9 cellular contexts compared by ENCODE assay signal in the genomic region with DNA sequence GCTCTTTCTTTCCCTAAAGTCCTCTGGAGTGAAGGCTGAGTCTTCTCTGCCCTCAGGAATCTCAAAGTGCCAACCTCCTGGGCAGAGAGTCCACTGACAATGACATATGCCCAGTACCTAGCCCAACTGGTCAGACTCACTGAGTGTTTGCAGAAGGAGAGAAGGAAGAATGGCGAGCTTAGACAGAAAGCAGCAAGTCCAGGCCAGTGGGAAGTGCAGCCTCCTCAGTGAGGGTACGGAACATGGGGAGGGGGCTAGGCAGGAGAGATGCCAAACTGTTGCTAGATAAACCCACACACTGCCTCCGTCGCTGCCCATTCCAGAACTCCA. TPM values are rescaled to one million over a fixed set of nuclear protein-coding genes. Genes with fewer than 3 reads are reported as not detected.
DNase-seq lines count a peak whose midpoint lies in the region; ATAC-seq and TF ChIP-seq lines count a peak whose summit lies in the region.
"Had no signal": no experiment of that assay in that cellular context is flagged by ENCODE, and none has a peak within 500 bp of the region (broad histone marks: within the 10 kb centered on the region; RNA-seq: fewer than 3 reads in every experiment).

No MANE protein-coding gene starts in this region.

- H2AK5ac ChIP-seq in H9 (ENCODE audit: insufficient read length, low read length): no peak overlapping the region

- peak overlapping the region; percentile 97 to 98 for H3K4me3 Mint-ChIP-seq in H9

- TF ChIP-seq CTCF in H9 (conservative IDR thresholded peaks at IDR 0.05) (no peak), VCaP (conservative IDR thresholded peaks at IDR 0.05) (no peak), hepatocyte (IDR thresholded peaks at IDR 0.05; ENCODE audit: poor library complexity) (no peak), spleen (IDR thresholded peaks at IDR 0.05 in 8 of 11, conservative IDR thresholded peaks at IDR 0.05 in 3 of 11) (no peak)

- peaks cover 0 to 3% of the 10 kb centered on the region in 2 experiments; a peak in 1 of 5 replicates for H3K9me3 Mint-ChIP-seq in H9

- H3K56ac ChIP-seq in H9 (ENCODE audit: insufficient read length, low read depth, low read length): no peak overlapping the region

- H3K9me3 ChIP-seq in H9 (ENCODE audit: control insufficient read depth, low read depth, low read length): no peaks in the 10 kb centered on the region
- no peaks in the 10 kb centered on the region for H3K9me3 ChIP-seq in hepatocyte (ENCODE audit: low read depth)
- H3K9me3 ChIP-seq in spleen: no peaks in the 10 kb centered on the region

- no peak overlapping the region for H3T11ph ChIP-seq in H9 (ENCODE audit: low read length)

- H3K23ac ChIP-seq in H9 (ENCODE audit: insufficient read length, low read depth, low read length): no peak overlapping the region

- H2BK20ac ChIP-seq in H9 (ENCODE audit: low read depth, low read length, poor library complexity, severe bottlenecking): no peak overlapping the region

- H3K23me2 ChIP-seq in H9 (ENCODE audit: insufficient read length, low read depth, low read length, poor library complexity, severe bottlenecking): peaks cover 11% of the 10 kb centered on the region

- no peaks in the 10 kb centered on the region for H3K36me3 ChIP-seq in hepatocyte (replicated peaks; ENCODE audit: insufficient read depth, low read depth)
- H3K36me3 ChIP-seq in spleen: peaks cover 0 to 40% (median 36%) of the 10 kb centered on the region in 6 donors

- peaks cover 21 to 44% (median 37%) of the 10 kb centered on the region in 3 experiments for H3K36me3 Mint-ChIP-seq in H9 (ENCODE audit: insufficient read depth in 1 of 3, low read depth in 3 of 3)

- no peaks in the 10 kb centered on the region for H3K9me2 ChIP-seq in hepatocyte (replicated peaks; ENCODE audit: insufficient read depth)

- H3K27ac ChIP-seq in H9 (ENCODE audit: insufficient read length, low read depth, low read length) (no peak overlapping the region), VCaP (peak overlapping the region; percentile 87), hepatocyte (peak overlapping the region; percentile 81), spleen (peak overlapping the region; percentile 64 to 93 (median 88))

- H3K4me2 ChIP-seq in H9 (ENCODE audit: insufficient read depth, insufficient read length, low read length): peak overlapping the region; percentile 94
- peak overlapping the region; percentile 81 for H3K4me2 ChIP-seq in hepatocyte

- H4K20me1 ChIP-seq in H9 (ENCODE audit: control insufficient read depth, insufficient read depth, insufficient read length): peaks cover 4% of the 10 kb centered on the region
- no peaks in the 10 kb centered on the region for H4K20me1 ChIP-seq in hepatocyte (ENCODE audit: insufficient read depth, poor library complexity, severe bottlenecking)

- H2BK120ac ChIP-seq in H9 (ENCODE audit: low read depth, low read length, poor library complexity, severe bottlenecking): no peak overlapping the region

- no peak overlapping the region for H4K5ac ChIP-seq in H9 (ENCODE audit: insufficient read length, low read depth, low read length)

- H3K4me3 ChIP-seq in hepatocyte (peak overlapping the region; percentile 63), spleen (peak overlapping the region; percentile 51 to 88 (median 77))

- no peak overlapping the region for H3K4ac ChIP-seq in H9 (ENCODE audit: low read depth, low read length)

- no peak for DNase-seq in H9
- no peak for DNase-seq in hepatocyte (ENCODE audit: low spot score)
- DNase-seq in spleen: no peak
- DNase-seq in germinal center (ENCODE audit: low spot score): no peak
- no peak for DNase-seq in NCI-H526 (lab: John Stamatoyannopoulos, UW)
- no peak for DNase-seq in inferior parietal cortex (ENCODE audit: extremely low spot score)
- DNase-seq: SHP77 treated with DMSO at 0.1 percent for 48 hours had no signal

- no peak overlapping the region for H3K14ac ChIP-seq in H9 (ENCODE audit: insufficient read depth, low read length)

- no peak overlapping the region for H2BK5ac ChIP-seq in H9 (ENCODE audit: insufficient read length, low read length)

- H2BK12ac ChIP-seq in H9 (ENCODE audit: insufficient read length, low read depth, low read length): no peak overlapping the region

- H3K9ac ChIP-seq in H9 (ENCODE audit: extremely low read depth, insufficient read length, low read length): peak overlapping the region; percentile 66

- H2BK15ac ChIP-seq in H9 (ENCODE audit: low read depth, low read length): no peak overlapping the region

- H2AFZ ChIP-seq in H9 (ENCODE audit: low read length) (no peak overlapping the region), hepatocyte (peak overlapping the region; percentile 46)

- no peaks in the 10 kb centered on the region; the same call in none of the 2 replicates for H3K27me3 Mint-ChIP-seq in H9 (ENCODE audit: low read depth)

- H4K91ac ChIP-seq in H9 (ENCODE audit: insufficient read length, low read depth, low read length): no peak overlapping the region

- no peak for TF ChIP-seq POLR2A in spleen (IDR thresholded peaks at IDR 0.05)

- no CpG with 5 or more reads among the region's 4 CpGs for WGBS in H9 (ENCODE audit: extremely low coverage, insufficient read length, low lambda C conversion rate)
- WGBS in hepatocyte (ENCODE audit: low lambda C conversion rate, missing lambda C conversion rate): 2% methylated on average over 4 of the region's 4 CpGs
- 3 to 11% (median 5%) methylated on average over 2 to 4 of the region's 4 CpGs for WGBS in spleen, 5 donors

- H4K8ac ChIP-seq in H9 (replicated peaks; ENCODE audit: insufficient read length, low read depth, low read length): no peak overlapping the region

- peaks cover 18 to 29% of the 10 kb centered on the region in 2 experiments for H3K4me1 Mint-ChIP-seq in H9

- H3K79me2 ChIP-seq in H9 (ENCODE audit: insufficient read depth, low read length) (no peaks in the 10 kb centered on the region), hepatocyte (peaks cover 18% of the 10 kb centered on the region)

- no peaks in the 10 kb centered on the region for H3K27me3 ChIP-seq in H9 (ENCODE audit: insufficient read depth, low read length)
- H3K27me3 ChIP-seq in hepatocyte: no peaks in the 10 kb centered on the region
- H3K27me3 ChIP-seq in spleen (replicated peaks in 1 of 7): no peaks in the 10 kb centered on the region

- peak overlapping the region in 2 of 3 experiments; percentile 99; a peak in 4 of 7 replicates for H3K27ac Mint-ChIP-seq in H9

- ATAC-seq in GM21390 (IDR thresholded peaks at IDR 0.05; ENCODE audit: unreplicated experiment): no peak

- peaks cover 6% of the 10 kb centered on the region for H3K4me1 ChIP-seq in H9 (ENCODE audit: insufficient read depth, low read length)
- peaks cover 26% of the 10 kb centered on the region for H3K4me1 ChIP-seq in hepatocyte (ENCODE audit: insufficient read depth)
- H3K4me1 ChIP-seq in spleen: peaks cover 11 to 46% (median 26%) of the 10 kb centered on the region in 6 donors

- no peaks in the 10 kb centered on the region for H3K79me1 ChIP-seq in H9 (ENCODE audit: insufficient read depth, low read depth, low read length, poor library complexity, severe bottlenecking)

- intact Hi-C loops in spleen (cut with DNase I; ENCODE audit: low total_unique reads): no loop called here

- H3K18ac ChIP-seq in H9 (ENCODE audit: insufficient read length, low read depth, low read length): no peak overlapping the region

RNA-seq across cellular contexts. Expression of a gene that starts 0.7 kb away (rescaled TPM):
- total RNA-seq in H9 (2021): 160 and 162 TPM in 2 replicates
- total RNA-seq in hepatocyte: 92.9 and 94.7 TPM in 2 replicates
- polyA plus RNA-seq in hepatocyte: 95.6 and 111 TPM in 2 replicates
- 100 to 1,000 TPM in 4 of 7 donors, 10 to 100 TPM in 3; 64.5 to 128 (median 104) TPM for total RNA-seq in spleen
- polyA plus RNA-seq in spleen: 10 to 100 TPM; 26.2 to 51.5 (median 35.0) TPM

RNA-seq across cellular contexts. Expression of a gene that starts 23.9 kb away (rescaled TPM):
- total RNA-seq in H9 (2021) (0.09 and 0.31 TPM in 2 replicates), hepatocyte (0.08 TPM in 1 of 2 replicates, not detected in the other), spleen (under 1 TPM in 2 of 7 donors, not detected in 5; 0.17 to 0.27 TPM)
- polyA plus RNA-seq in hepatocyte (21.2 and 24.0 TPM in 2 replicates), spleen (1 to 10 TPM; 1.0 to 1.9 (median 1.4) TPM)

RNA-seq across cellular contexts. Expression of a gene that starts 28.3 kb away (rescaled TPM):
- total RNA-seq in H9 (2021) (0.79 and 0.81 TPM in 2 replicates), hepatocyte (0.60 TPM in 1 of 2 replicates, not detected in the other), spleen (under 1 TPM in 3 of 7 donors, not detected in 4; 0.26 to 0.93 (median 0.51) TPM)
- polyA plus RNA-seq in hepatocyte (0.24 TPM in 1 of 2 replicates, not detected in the other), spleen (under 1 TPM in 1 of 3 donors, not detected in 2; 0.06 TPM)

RNA-seq across cellular contexts. Expression of a gene that starts 30.6 kb away (rescaled TPM):
- total RNA-seq in H9 (2021): 85.1 and 86.1 TPM in 2 replicates
- 41.2 and 44.1 TPM in 2 replicates for total RNA-seq in hepatocyte
- polyA plus RNA-seq in hepatocyte: 51.3 and 70.1 TPM in 2 replicates
- total RNA-seq in spleen: 10 to 100 TPM; 39.4 to 62.0 (median 56.1) TPM
- 10 to 100 TPM; 24.5 to 40.9 (median 26.8) TPM for polyA plus RNA-seq in spleen

RNA-seq across cellular contexts. Expression of a gene that starts 38.1 kb away (rescaled TPM):
- total RNA-seq in H9 (2021) (3.7 and 4.0 TPM in 2 replicates), hepatocyte (1.6 and 1.9 TPM in 2 replicates), spleen (under 1 TPM in 1 of 7 donors, not detected in 6; 0.13 TPM)
- polyA plus RNA-seq in hepatocyte (1.1 and 2.2 TPM in 2 replicates), spleen (under 1 TPM in 1 of 3 donors, not detected in 2; 0.05 TPM)
